In genomic region chr2:35297403-35297802, GRCh38 we compare ENCODE assay signal across 34 cellular contexts.
"Had no signal": no experiment of that assay in that cellular context is flagged by ENCODE, and none has a peak within 500 bp of the region (broad histone marks: within the 10 kb centered on the region; RNA-seq: fewer than 3 reads in every experiment).

No MANE protein-coding gene starts in this region.

- DNase-seq: Karpas-422, Kasumi-1, MG63, MM.1S, MV-4-11, NCI-H1048, NCI-H1092, NCI-H1092 treated with DMSO at 0.1 percent for 48 hours, NCI-H1105, NCI-H1105 treated with DMSO at 0.1 percent for 48 hours, NCI-H1417, NCI-H1417 treated with DMSO at 0.1 percent for 48 hours, NCI-H1436, NCI-H1436 treated with DMSO at 0.1 percent for 48 hours, NCI-H146, NCI-H1694, NCI-H1694 treated with DMSO at 0.1 percent for 48 hours, NCI-H187, NCI-H187 treated with DMSO at 0.1 percent for 48 hours, NCI-H1930, NCI-H2029, NCI-H2029 treated with DMSO at 0.1 percent for 48 hours, NCI-H2081, NCI-H2081 treated with DMSO at 0.1 percent for 48 hours, NCI-H2107, NCI-H2171, NCI-H2171 treated with DMSO at 0.1 percent for 48 hours, NCI-H2227 treated with DMSO at 0.1 percent for 48 hours, NCI-H226, NCI-H345, NCI-H446, NCI-H446 treated with DMSO at 0.1 percent for 48 hours, NCI-H510A, NCI-H510A treated with DMSO at 0.1 percent for 48 hours had no signal
